ENCODE assay signal across 31 cellular contexts in the genomic region with DNA sequence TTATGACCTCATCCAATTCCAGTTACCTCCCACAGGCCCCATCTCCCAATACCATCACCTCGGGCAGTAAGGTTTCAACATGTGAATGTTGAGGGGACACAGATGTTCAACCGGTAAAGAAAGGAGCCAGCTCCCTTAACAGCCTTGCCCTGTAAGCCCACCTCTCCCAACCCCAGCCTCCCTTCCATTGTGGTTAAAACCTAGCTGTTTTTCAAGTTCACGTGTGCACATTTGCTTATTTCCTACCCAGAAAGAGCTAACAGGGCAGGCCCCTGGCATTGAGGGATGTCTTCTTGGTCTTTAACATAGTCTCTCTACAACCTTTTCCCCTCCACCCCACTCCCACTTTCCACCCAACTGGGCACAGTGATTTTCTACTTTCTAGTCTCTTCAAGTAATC.
"Had no signal": no experiment of that assay in that cellular context is flagged by ENCODE, and none has a peak within 500 bp of the region (broad histone marks: within the 10 kb centered on the region; RNA-seq: fewer than 3 reads in every experiment).

No MANE protein-coding gene starts in this region.

- H3K4me2 ChIP-seq: PC-9 had no signal

- H3K4me1 ChIP-seq: SJCRH30 had no signal

- H3K27ac ChIP-seq: PC-9, RWPE1, SJCRH30, SK-N-MC had no signal

- H3K27me3 Mint-ChIP-seq: T-cell had no signal

- H3K36me3 ChIP-seq: MG63, SJCRH30 had no signal

- H3K9me3 ChIP-seq: SJCRH30 had no signal

- H3K4me3 Mint-ChIP-seq: T-cell had no signal

- ATAC-seq: Panc1, Right ventricle myocardium inferior, SK-N-SH treated with all-trans-retinoic acid at 6 μM for 48 hours, T-cell had no signal

- H3K27ac Mint-ChIP-seq: T-cell had no signal

- H3K4me3 ChIP-seq: MG63, PC-9, SJCRH30, SK-N-MC had no signal

- H3K27me3 ChIP-seq: MG63, SJCRH30 had no signal

- H2AFZ ChIP-seq: PC-9 had no signal

- DNase-seq: Kasumi-1, MG63, NCI-H1048, NCI-H1092 treated with DMSO at 0.1 percent for 48 hours, NCI-H1105 treated with DMSO at 0.1 percent for 48 hours, NCI-H1417, NCI-H1436, NCI-H146, NCI-H1694 treated with DMSO at 0.1 percent for 48 hours, NCI-H187 treated with DMSO at 0.1 percent for 48 hours, NCI-H2029, NCI-H2081, NCI-H2171 treated with DMSO at 0.1 percent for 48 hours, NCI-H226, NCI-H446 treated with DMSO at 0.1 percent for 48 hours, NCI-H510A, NCI-H524, NCI-H526, NCI-H69, NCI-H748 treated with DMSO at 0.1 percent for 48 hours, NCI-H82, PC-9, SHP77, SIG-M5, SJCRH30, T-cell had no signal
